Comparison of ENCODE assay signal across 28 cellular contexts in genomic region chr5:28734396-28734795, GRCh38.
DNase-seq lines count a peak whose midpoint lies in the region; ATAC-seq, FAIRE-seq and TF ChIP-seq lines count a peak whose summit lies in the region.
"Had no signal": no experiment of that assay in that cellular context is flagged by ENCODE, and none has a peak within 500 bp of the region (broad histone marks: within the 10 kb centered on the region; RNA-seq: fewer than 3 reads in every experiment).

No MANE protein-coding gene starts in this region.

- H4K8ac ChIP-seq in H1 (ENCODE audit: extremely low read depth, insufficient read depth, low read length) = no peak overlapping the region

- no peak overlapping the region for H2BK120ac ChIP-seq in H1 (replicated peaks; ENCODE audit: low read depth, low read length)

- H3K4me2 ChIP-seq in H1 (ENCODE audit: insufficient read depth in 1 of 2, low read depth in 2 of 2, low read length in 2 of 2) (no peak overlapping the region), neural progenitor cell (no peak overlapping the region)

- 0 out of 7 replicates have a peak, but pooled peaks cover 0 to 2% (median 0%) of the 10 kb centered on the region in 4 experiments for H3K4me1 ChIP-seq in H1 (replicated peaks in 1 of 4; ENCODE audit: control insufficient read depth in 3 of 4, insufficient read depth in 4 of 4, low read length in 3 of 4)
- no peaks in the 10 kb centered on the region for H3K4me1 ChIP-seq in neural progenitor cell
- H3K4me1 ChIP-seq: psoas muscle had no signal

- TF ChIP-seq EP300 in H1 (IDR thresholded peaks at IDR 0.05; ENCODE audit: borderline replicate concordance in 1 of 2, low read depth in 2 of 2, low read length in 2 of 2) = no peak

- no peak overlapping the region for H3K18ac ChIP-seq in H1 (ENCODE audit: extremely low read depth, low read length)

- CTCF ChIA-PET in H1 (lab: Charles Lee; ENCODE audit: partially characterized antibody) = interaction anchor here (0.8 to 2.1 kb wide), 7 partner anchors 9 to 389 kb away, joined by 3 to 8 read pairs (median 4); no protein-coding TSS in a partner anchor

- H4K91ac ChIP-seq in H1 (replicated peaks; ENCODE audit: insufficient read length, low read length) = no peak overlapping the region

- no peak overlapping the region for H3K27ac Mint-ChIP-seq in neural progenitor cell
- H3K27ac Mint-ChIP-seq: activated CD4-positive, alpha-beta T cell treated with anti-CD3 and anti-CD28 coated beads, Interleukin-2, amount 10 ng/mL, durations not matched to agents 24 days and 14 days; activated naive CD4-positive, alpha-beta T cell treated with anti-CD3 and anti-CD28 coated beads for 36 hours; dendritic cell treated with granulocyte-macrophage colony-stimulating factor and Interleukin-4, amounts not matched to agents 40 ng/mL and 50 ng/mL, for 4 days; naive thymus-derived CD8-positive, alpha-beta T cell had no signal

- H2AFZ ChIP-seq in H1 (ENCODE audit: low read length) = peak overlapping the region; percentile 55; the same call in 1 of the 2 replicates
- H2AFZ ChIP-seq in neural progenitor cell (replicated peaks) = peak overlapping the region; percentile 38

- no peaks in the 10 kb centered on the region for H3K27me3 ChIP-seq in H1 (replicated peaks in 1 of 4; ENCODE audit: control insufficient read depth in 3 of 4, extremely low read depth in 1 of 4, insufficient read depth in 3 of 4, low read length in 3 of 4)
- no peaks in the 10 kb centered on the region for H3K27me3 ChIP-seq in neural progenitor cell

- no peak for ATAC-seq in GM21717 (IDR thresholded peaks at IDR 0.05; ENCODE audit: unreplicated experiment)
- ATAC-seq: activated T-cell treated with anti-CD3 and anti-CD28 coated beads, Interleukin-2, amount 50 U/mL, for 4 hours; naive thymus-derived CD8-positive, alpha-beta T cell; psoas muscle had no signal

- H3K4me3 ChIP-seq in H1 (ENCODE audit: extremely low read depth in 1 of 4, insufficient read depth in 2 of 4, low read depth in 3 of 4, low read length in 4 of 4) (no peak overlapping the region), neural progenitor cell (no peak overlapping the region)
- H3K4me3 ChIP-seq: psoas muscle had no signal

- H3K79me2 ChIP-seq in H1 (ENCODE audit: control insufficient read depth in 1 of 2, insufficient read depth in 2 of 2, low read length in 2 of 2) = no peaks in the 10 kb centered on the region
- no peaks in the 10 kb centered on the region for H3K79me2 ChIP-seq in neural progenitor cell (ENCODE audit: low read depth)

- H3K27me3 Mint-ChIP-seq in neural progenitor cell (ENCODE audit: insufficient read depth, low read depth) = no peaks in the 10 kb centered on the region
- H3K27me3 Mint-ChIP-seq: activated CD4-positive, alpha-beta T cell treated with anti-CD3 and anti-CD28 coated beads, Interleukin-2, amount 10 ng/mL, durations not matched to agents 24 days and 14 days; dendritic cell treated with granulocyte-macrophage colony-stimulating factor and Interleukin-4, amounts not matched to agents 40 ng/mL and 50 ng/mL, for 4 days; naive thymus-derived CD8-positive, alpha-beta T cell had no signal

- peak; percentile 81 for DNase-seq in HCEC 1CT
- DNase-seq in RKO (ENCODE audit: low spot score) = peak; percentile 34
- DNase-seq in H1 (ENCODE audit: low read depth in 1 of 2, low spot score in 2 of 2) = no peak
- no peak for DNase-seq in neural progenitor cell (ENCODE audit: low spot score)
- no peak for DNase-seq in germinal center (ENCODE audit: low spot score)
- DNase-seq in NCI-H2171 (lab: John Stamatoyannopoulos, UW) = no peak
- DNase-seq: activated CD4-positive, alpha-beta T cell treated with anti-CD3 and anti-CD28 coated beads, Interleukin-2, amount 10 ng/mL, durations not matched to agents 24 days and 14 days; activated naive CD4-positive, alpha-beta T cell treated with anti-CD3 and anti-CD28 coated beads for 36 hours; activated T-cell treated with anti-CD3 and anti-CD28 coated beads, Interleukin-2, amount 50 U/mL, for 4 hours; amniotic stem cell; GOT3; islet precursor cell; Karpas-422; MV-4-11; naive thymus-derived CD8-positive, alpha-beta T cell; NCI-H1436 treated with DMSO at 0.1 percent for 48 hours; NCI-H510A; occipital lobe; psoas muscle; SHP77; stimulated activated CD4-positive, alpha-beta T cell treated with anti-CD3 and anti-CD28 coated beads, Interleukin-15, amount 100 ng/mL, for 24 hours; stimulated activated naive CD4-positive, alpha-beta T cell treated with Interleukin-2 at 50 U/mL for 16 hours had no signal

- no peak overlapping the region for H2BK20ac ChIP-seq in H1 (ENCODE audit: low read length)

- no peak overlapping the region for H4K5ac ChIP-seq in H1 (ENCODE audit: insufficient read length, low read depth, low read length)

- H3K56ac ChIP-seq in H1 (replicated peaks; ENCODE audit: insufficient read length, low read depth, low read length) = no peak overlapping the region

- H3K4me3 Mint-ChIP-seq in neural progenitor cell = no peak overlapping the region
- H3K4me3 Mint-ChIP-seq: activated CD4-positive, alpha-beta T cell treated with anti-CD3 and anti-CD28 coated beads, Interleukin-2, amount 10 ng/mL, durations not matched to agents 24 days and 14 days; activated naive CD4-positive, alpha-beta T cell treated with anti-CD3 and anti-CD28 coated beads for 36 hours; activated T-cell treated with anti-CD3 and anti-CD28 coated beads, Interleukin-2, amount 50 U/mL, for 4 hours; dendritic cell treated with granulocyte-macrophage colony-stimulating factor and Interleukin-4, amounts not matched to agents 40 ng/mL and 50 ng/mL, for 4 days; naive thymus-derived CD8-positive, alpha-beta T cell had no signal

- WGBS in H1 (ENCODE audit: extremely low coverage in 1 of 2, insufficient coverage in 1 of 2, insufficient read length in 1 of 2, insufficient replicate concordance in 2 of 2, low coverage in 1 of 2, low lambda C conversion rate in 2 of 2, missing lambda C conversion rate in 1 of 2), 2 experiments = 80% methylated on average over 3 of the region's 3 CpGs; no CpG with 5 or more reads in 1 of the 2 experiments

- H3K4ac ChIP-seq in H1 (replicated peaks; ENCODE audit: insufficient read length, low read depth, low read length) = no peak overlapping the region

- H3K36me3 ChIP-seq in H1 (ENCODE audit: control insufficient read depth in 2 of 4, insufficient read depth in 4 of 4, low read length in 3 of 4) = no peaks in the 10 kb centered on the region
- H3K36me3 ChIP-seq in neural progenitor cell = no peaks in the 10 kb centered on the region

- H4K20me1 ChIP-seq in H1 (replicated peaks in 1 of 2; ENCODE audit: control insufficient read depth in 1 of 2, insufficient read depth in 2 of 2, low read length in 2 of 2) = peaks cover 0 to 1% of the 10 kb centered on the region in 2 experiments
- no peaks in the 10 kb centered on the region for H4K20me1 ChIP-seq in neural progenitor cell (ENCODE audit: low read depth)

- H2AK5ac ChIP-seq in H1 (ENCODE audit: low read depth, low read length) = no peak overlapping the region

- no peaks in the 10 kb centered on the region for H3K9me3 Mint-ChIP-seq in neural progenitor cell

- no peak overlapping the region for H3K9ac ChIP-seq in H1 (replicated peaks in 1 of 4; ENCODE audit: extremely low read depth in 1 of 4, low read depth in 3 of 4, low read length in 3 of 4)
- no peak overlapping the region for H3K9ac ChIP-seq in neural progenitor cell

- H2BK12ac ChIP-seq in H1 (ENCODE audit: low read depth, low read length) = no peak overlapping the region

- H3K27ac ChIP-seq in H1 (ENCODE audit: low read depth, low read length) (no peak overlapping the region), neural progenitor cell (no peak overlapping the region)
- H3K27ac ChIP-seq: psoas muscle, VCaP had no signal

- no peaks in the 10 kb centered on the region for H3F3A ChIP-seq in neural progenitor cell (ENCODE audit: low read depth)

- no peak overlapping the region for H3K14ac ChIP-seq in H1 (ENCODE audit: insufficient read length)

- POLR2A ChIA-PET in H1 (lab: Charles Lee; ENCODE audit: partially characterized antibody) = no interaction called here

- H3K4me1 Mint-ChIP-seq in neural progenitor cell = no peaks in the 10 kb centered on the region
- H3K4me1 Mint-ChIP-seq: activated CD4-positive, alpha-beta T cell treated with anti-CD3 and anti-CD28 coated beads, Interleukin-2, amount 10 ng/mL, durations not matched to agents 24 days and 14 days; naive thymus-derived CD8-positive, alpha-beta T cell had no signal

- no peaks in the 10 kb centered on the region for H3K36me3 Mint-ChIP-seq in neural progenitor cell
- H3K36me3 Mint-ChIP-seq: naive thymus-derived CD8-positive, alpha-beta T cell had no signal

- TF ChIP-seq POLR2A in H1 (IDR thresholded peaks at IDR 0.05; ENCODE audit: control extremely low read depth in 1 of 2, low read depth in 2 of 2, low read length in 2 of 2) = no peak

- peak in 1 of 3 experiments; percentile 8; a peak in 1 of 4 replicates for TF ChIP-seq CTCF in H1 (IDR thresholded peaks at IDR 0.05; ENCODE audit: control extremely low read depth in 1 of 3, insufficient read depth in 1 of 3, low read depth in 1 of 3, low read length in 3 of 3)
- TF ChIP-seq CTCF in neural progenitor cell (IDR thresholded peaks at IDR 0.05) = peak; percentile 18

- no peaks in the 10 kb centered on the region for H3K79me1 ChIP-seq in H1 (ENCODE audit: low read depth, low read length)

- peak; percentile 27 to 32 for TF ChIP-seq RAD21 in H1 (IDR thresholded peaks at IDR 0.05 in 1 of 2, conservative IDR thresholded peaks at IDR 0.05 in 1 of 2; ENCODE audit: low read depth in 2 of 2, low read length in 2 of 2)

- no peak overlapping the region for H3K23ac ChIP-seq in H1 (ENCODE audit: insufficient read length)

- H2BK15ac ChIP-seq in H1 (ENCODE audit: low read length) = no peak overlapping the region

- H2BK5ac ChIP-seq in H1 (ENCODE audit: low read depth, low read length) = no peak overlapping the region

- no peak for FAIRE-seq in H1 (lab: Jason Lieb, UNC)
- FAIRE-seq: D721Med, endometrium, GM12891 had no signal

- no peaks in the 10 kb centered on the region for H3K9me3 ChIP-seq in H1 (ENCODE audit: insufficient read depth in 2 of 2, low read depth in 1 of 2, low read length in 1 of 2)
- H3K9me3 ChIP-seq in neural progenitor cell (ENCODE audit: low read depth) = no peaks in the 10 kb centered on the region
- H3K9me3 ChIP-seq: psoas muscle had no signal

- no peaks in the 10 kb centered on the region for H3K23me2 ChIP-seq in H1 (ENCODE audit: low read depth, low read length)

TF ChIP-seq in H1, 55 proteins besides CTCF, POLR2A, EP300 and RAD21 (continues in another document):
- TF ChIP-seq SIRT6 (IDR thresholded peaks at IDR 0.05; ENCODE audit: low read length) (no peak), TAF7 (optimal IDR thresholded peaks at IDR 0.05; ENCODE audit: borderline replicate concordance, low read depth, low read length) (no peak), RXRA (IDR thresholded peaks at IDR 0.05; ENCODE audit: insufficient read depth, low read depth, low read length) (no peak), SRF (IDR thresholded peaks at IDR 0.05; ENCODE audit: low read depth, low read length) (no peak), BCL11A (IDR thresholded peaks at IDR 0.05; ENCODE audit: low read depth in 2 of 2, low read length in 2 of 2) (no peak), GTF2F1 (IDR thresholded peaks at IDR 0.05; ENCODE audit: borderline replicate concordance, low read depth, low read length) (no peak), POU5F1 (IDR thresholded peaks at IDR 0.05; ENCODE audit: low read depth, low read length) (no peak), HDAC6 (IDR thresholded peaks at IDR 0.05; ENCODE audit: low read depth, low read length) (no peak)

Comparison
In these comparisons a context has a peak if more than half of its experiments do, and no peak if none do; other contexts are left out.
1. DNase-seq: peak in HCEC 1CT (single experiment) and RKO (single experiment); none in H1 (0 of 2), neural progenitor cell (single experiment), germinal center (single experiment) and NCI-H2171 (single experiment).